ENCODE assay signal across 19 cellular contexts in genomic region chr2:120952318-120952717, GRCh38.
DNase-seq lines count a peak whose midpoint lies in the region; ATAC-seq and TF ChIP-seq lines count a peak whose summit lies in the region.
"Had no signal": no experiment of that assay in that cellular context is flagged by ENCODE, and none has a peak within 500 bp of the region (broad histone marks: within the 10 kb centered on the region; RNA-seq: fewer than 3 reads in every experiment).

No MANE protein-coding gene starts in this region.

- peak overlapping the region; percentile 55; the same call in 1 of the 2 replicates for H3K27ac ChIP-seq in BLaER1
- peak overlapping the region; percentile 36 for H3K27ac ChIP-seq in mesodermal cell (ENCODE audit: low read depth, low read length, severe bottlenecking)
- H3K27ac ChIP-seq: ascending aorta, heart left ventricle, thoracic aorta had no signal

- H3K27ac Mint-ChIP-seq in chondrocyte (ENCODE audit: unreplicated experiment), result peak overlapping the region; percentile 17
- H3K27ac Mint-ChIP-seq: activated CD4-positive, alpha-beta T cell treated with anti-CD3 and anti-CD28 coated beads, Interleukin-2, amount 10 ng/mL, durations not matched to agents 7 days and 5 days; dendritic cell treated with granulocyte-macrophage colony-stimulating factor and Interleukin-4, amounts not matched to agents 40 ng/mL and 50 ng/mL, for 4 days; naive thymus-derived CD8-positive, alpha-beta T cell had no signal

- peak; percentile 24 for TF ChIP-seq CTCF in chondrocyte (IDR thresholded peaks at IDR 0.05)

- H3K36me3 Mint-ChIP-seq in chondrocyte (ENCODE audit: low read depth), result peaks cover 19% of the 10 kb centered on the region
- H3K36me3 Mint-ChIP-seq: naive thymus-derived CD8-positive, alpha-beta T cell had no signal

- no peak for ATAC-seq in HG02588 (IDR thresholded peaks at IDR 0.05; ENCODE audit: unreplicated experiment)
- ATAC-seq in GM21447 (IDR thresholded peaks at IDR 0.05; ENCODE audit: unreplicated experiment), result no peak
- ATAC-seq: heart left ventricle; naive thymus-derived CD8-positive, alpha-beta T cell had no signal

- H3K4me1 ChIP-seq in BLaER1 (peaks cover 51% of the 10 kb centered on the region), mesodermal cell (ENCODE audit: control insufficient read depth, insufficient read depth, low read length, poor library complexity, severe bottlenecking) (peaks cover 18% of the 10 kb centered on the region)
- H3K4me1 ChIP-seq: ascending aorta, heart left ventricle had no signal

- no peak overlapping the region for H3K9ac ChIP-seq in BLaER1

- H3K36me3 ChIP-seq in BLaER1 (no peaks in the 10 kb centered on the region), mesodermal cell (ENCODE audit: control insufficient read depth, insufficient read depth, low read length) (peaks cover 67% of the 10 kb centered on the region)
- H3K36me3 ChIP-seq: heart left ventricle, thoracic aorta had no signal

- H3K9me3 ChIP-seq in BLaER1 (no peaks in the 10 kb centered on the region), mesodermal cell (ENCODE audit: control insufficient read depth, low read length) (no peaks in the 10 kb centered on the region)
- H3K9me3 ChIP-seq: ascending aorta, heart left ventricle, thoracic aorta had no signal

- H4K20me1 ChIP-seq in BLaER1, result no peaks in the 10 kb centered on the region

- WGBS in mesodermal cell (ENCODE audit: insufficient coverage in 2 of 2), 2 experiments, result 94 to 96% methylated on average over 9 of the region's 9 CpGs

- H3K27me3 ChIP-seq in BLaER1, result no peaks in the 10 kb centered on the region
- H3K27me3 ChIP-seq: ascending aorta, heart left ventricle had no signal

- H3K4me3 Mint-ChIP-seq in chondrocyte (ENCODE audit: unreplicated experiment), result no peak overlapping the region
- H3K4me3 Mint-ChIP-seq: activated CD4-positive, alpha-beta T cell treated with anti-CD3 and anti-CD28 coated beads, Interleukin-2, amount 10 ng/mL, durations not matched to agents 7 days and 5 days; dendritic cell treated with granulocyte-macrophage colony-stimulating factor and Interleukin-4, amounts not matched to agents 40 ng/mL and 50 ng/mL, for 4 days; naive thymus-derived CD8-positive, alpha-beta T cell had no signal

- H3K4me2 ChIP-seq in BLaER1, result peak overlapping the region; percentile 49; the same call in 1 of the 2 replicates

- no peaks in the 10 kb centered on the region for H3K9me3 Mint-ChIP-seq in chondrocyte (ENCODE audit: low read depth)
- H3K9me3 Mint-ChIP-seq: activated CD4-positive, alpha-beta T cell treated with anti-CD3 and anti-CD28 coated beads, Interleukin-2, amount 10 ng/mL, durations not matched to agents 7 days and 5 days; dendritic cell treated with granulocyte-macrophage colony-stimulating factor and Interleukin-4, amounts not matched to agents 40 ng/mL and 50 ng/mL, for 4 days; naive thymus-derived CD8-positive, alpha-beta T cell had no signal

- H3K4me3 ChIP-seq in BLaER1 (no peak overlapping the region), mesodermal cell (ENCODE audit: extremely low read depth, insufficient read depth, low read length, poor library complexity, severe bottlenecking) (no peak overlapping the region)
- H3K4me3 ChIP-seq: ascending aorta, heart left ventricle, thoracic aorta had no signal

- H3K4me1 Mint-ChIP-seq in chondrocyte (ENCODE audit: low read depth), result peaks cover 26% of the 10 kb centered on the region

- DNase-seq in M059J (ENCODE audit: low read depth) (peak; percentile 86), chondrocyte (ENCODE audit: low spot score) (no peak), NCI-H2227 treated with DMSO at 0.1 percent for 48 hours (lab: John Stamatoyannopoulos, UW) (no peak), NAMALWA (ENCODE audit: low spot score) (no peak)
- DNase-seq: activated CD4-positive, alpha-beta T cell treated with anti-CD3 and anti-CD28 coated beads, Interleukin-2, amount 10 ng/mL, durations not matched to agents 7 days and 5 days; activated CD8-positive, alpha-beta memory T cell treated with anti-CD3 and anti-CD28 coated beads, Interleukin-2, amount 50 U/mL, for 48 hours; activated naive CD4-positive, alpha-beta T cell; HCEC 1CT; heart left ventricle; mammary epithelial cell; naive thymus-derived CD8-positive, alpha-beta T cell; SIG-M5 had no signal

- no peaks in the 10 kb centered on the region for H3K27me3 Mint-ChIP-seq in chondrocyte (ENCODE audit: low read depth)
- H3K27me3 Mint-ChIP-seq: activated CD4-positive, alpha-beta T cell treated with anti-CD3 and anti-CD28 coated beads, Interleukin-2, amount 10 ng/mL, durations not matched to agents 7 days and 5 days; dendritic cell treated with granulocyte-macrophage colony-stimulating factor and Interleukin-4, amounts not matched to agents 40 ng/mL and 50 ng/mL, for 4 days had no signal
